1 cellular context compared by ENCODE assay signal in the genomic region with DNA sequence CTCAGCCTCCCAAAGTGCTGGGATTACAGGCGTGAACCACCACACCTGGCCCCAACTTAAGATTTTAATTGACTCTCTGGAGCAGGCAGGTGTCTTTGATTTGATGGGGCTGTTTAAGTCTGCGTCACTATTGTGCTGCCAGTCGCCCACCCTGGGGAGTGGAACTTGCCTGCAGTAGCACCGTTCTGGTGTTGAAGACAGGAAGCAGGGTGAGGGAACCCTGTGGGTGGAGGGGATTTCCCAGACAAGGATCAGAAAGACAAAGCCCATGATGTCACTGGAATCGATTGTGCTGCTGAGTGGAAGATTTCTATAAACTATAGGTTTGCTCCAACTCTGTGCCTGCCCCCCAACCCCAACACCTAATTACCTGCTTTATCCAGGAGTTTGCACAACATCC.
TF ChIP-seq lines count a peak whose summit lies in the region.

No MANE protein-coding gene starts in this region.

TF ChIP-seq in GM12878, 131 proteins besides CTCF, POLR2A, EP300 and RAD21 (continued from another document):
- TF ChIP-seq, protein P1, sequence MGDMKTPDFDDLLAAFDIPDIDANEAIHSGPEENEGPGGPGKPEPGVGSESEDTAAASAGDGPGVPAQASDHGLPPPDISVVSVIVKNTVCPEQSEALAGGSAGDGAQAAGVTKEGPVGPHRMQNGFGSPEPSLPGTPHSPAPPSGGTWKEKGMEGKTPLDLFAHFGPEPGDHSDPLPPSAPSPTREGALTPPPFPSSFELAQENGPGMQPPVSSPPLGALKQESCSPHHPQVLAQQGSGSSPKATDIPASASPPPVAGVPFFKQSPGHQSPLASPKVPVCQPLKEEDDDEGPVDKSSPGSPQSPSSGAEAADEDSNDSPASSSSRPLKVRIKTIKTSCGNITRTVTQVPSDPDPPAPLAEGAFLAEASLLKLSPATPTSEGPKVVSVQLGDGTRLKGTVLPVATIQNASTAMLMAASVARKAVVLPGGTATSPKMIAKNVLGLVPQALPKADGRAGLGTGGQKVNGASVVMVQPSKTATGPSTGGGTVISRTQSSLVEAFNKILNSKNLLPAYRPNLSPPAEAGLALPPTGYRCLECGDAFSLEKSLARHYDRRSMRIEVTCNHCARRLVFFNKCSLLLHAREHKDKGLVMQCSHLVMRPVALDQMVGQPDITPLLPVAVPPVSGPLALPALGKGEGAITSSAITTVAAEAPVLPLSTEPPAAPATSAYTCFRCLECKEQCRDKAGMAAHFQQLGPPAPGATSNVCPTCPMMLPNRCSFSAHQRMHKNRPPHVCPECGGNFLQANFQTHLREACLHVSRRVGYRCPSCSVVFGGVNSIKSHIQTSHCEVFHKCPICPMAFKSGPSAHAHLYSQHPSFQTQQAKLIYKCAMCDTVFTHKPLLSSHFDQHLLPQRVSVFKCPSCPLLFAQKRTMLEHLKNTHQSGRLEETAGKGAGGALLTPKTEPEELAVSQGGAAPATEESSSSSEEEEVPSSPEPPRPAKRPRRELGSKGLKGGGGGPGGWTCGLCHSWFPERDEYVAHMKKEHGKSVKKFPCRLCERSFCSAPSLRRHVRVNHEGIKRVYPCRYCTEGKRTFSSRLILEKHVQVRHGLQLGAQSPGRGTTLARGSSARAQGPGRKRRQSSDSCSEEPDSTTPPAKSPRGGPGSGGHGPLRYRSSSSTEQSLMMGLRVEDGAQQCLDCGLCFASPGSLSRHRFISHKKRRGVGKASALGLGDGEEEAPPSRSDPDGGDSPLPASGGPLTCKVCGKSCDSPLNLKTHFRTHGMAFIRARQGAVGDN (IDR thresholded peaks at IDR 0.05) = no peak
- no peak for TF ChIP-seq STAT1 (conservative IDR thresholded peaks at IDR 0.05)
- TF ChIP-seq NR2C2 (IDR thresholded peaks at IDR 0.05; ENCODE audit: borderline replicate concordance, control insufficient read depth, insufficient read length, low read depth) = no peak
- TF ChIP-seq, protein P2, sequence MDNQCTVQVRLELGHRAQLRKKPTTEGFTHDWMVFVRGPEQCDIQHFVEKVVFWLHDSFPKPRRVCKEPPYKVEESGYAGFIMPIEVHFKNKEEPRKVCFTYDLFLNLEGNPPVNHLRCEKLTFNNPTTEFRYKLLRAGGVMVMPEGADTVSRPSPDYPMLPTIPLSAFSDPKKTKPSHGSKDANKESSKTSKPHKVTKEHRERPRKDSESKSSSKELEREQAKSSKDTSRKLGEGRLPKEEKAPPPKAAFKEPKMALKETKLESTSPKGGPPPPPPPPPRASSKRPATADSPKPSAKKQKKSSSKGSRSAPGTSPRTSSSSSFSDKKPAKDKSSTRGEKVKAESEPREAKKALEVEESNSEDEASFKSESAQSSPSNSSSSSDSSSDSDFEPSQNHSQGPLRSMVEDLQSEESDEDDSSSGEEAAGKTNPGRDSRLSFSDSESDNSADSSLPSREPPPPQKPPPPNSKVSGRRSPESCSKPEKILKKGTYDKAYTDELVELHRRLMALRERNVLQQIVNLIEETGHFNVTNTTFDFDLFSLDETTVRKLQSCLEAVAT (IDR thresholded peaks at IDR 0.05) = 0 out of 2 replicates have a peak, but pooled peaks have one; percentile 19
- TF ChIP-seq ZNF274 (IDR thresholded peaks at IDR 0.05; ENCODE audit: insufficient read depth, insufficient read length) = no peak
- TF ChIP-seq PML (IDR thresholded peaks at IDR 0.05; ENCODE audit: low read length) = no peak
- TF ChIP-seq NFYA (IDR thresholded peaks at IDR 0.05; ENCODE audit: borderline replicate concordance, low read depth, low read length) = no peak
- no peak for TF ChIP-seq IRF3 (IDR thresholded peaks at IDR 0.05)
- no peak for TF ChIP-seq CEBPB (IDR thresholded peaks at IDR 0.05; ENCODE audit: borderline replicate concordance in 1 of 2, low read depth in 2 of 2, low read length in 2 of 2)
- TF ChIP-seq MAX (IDR thresholded peaks at IDR 0.05; ENCODE audit: low read depth, low read length) = no peak
